Comparison of ENCODE assay signal across 9 cellular contexts in the genomic region with DNA sequence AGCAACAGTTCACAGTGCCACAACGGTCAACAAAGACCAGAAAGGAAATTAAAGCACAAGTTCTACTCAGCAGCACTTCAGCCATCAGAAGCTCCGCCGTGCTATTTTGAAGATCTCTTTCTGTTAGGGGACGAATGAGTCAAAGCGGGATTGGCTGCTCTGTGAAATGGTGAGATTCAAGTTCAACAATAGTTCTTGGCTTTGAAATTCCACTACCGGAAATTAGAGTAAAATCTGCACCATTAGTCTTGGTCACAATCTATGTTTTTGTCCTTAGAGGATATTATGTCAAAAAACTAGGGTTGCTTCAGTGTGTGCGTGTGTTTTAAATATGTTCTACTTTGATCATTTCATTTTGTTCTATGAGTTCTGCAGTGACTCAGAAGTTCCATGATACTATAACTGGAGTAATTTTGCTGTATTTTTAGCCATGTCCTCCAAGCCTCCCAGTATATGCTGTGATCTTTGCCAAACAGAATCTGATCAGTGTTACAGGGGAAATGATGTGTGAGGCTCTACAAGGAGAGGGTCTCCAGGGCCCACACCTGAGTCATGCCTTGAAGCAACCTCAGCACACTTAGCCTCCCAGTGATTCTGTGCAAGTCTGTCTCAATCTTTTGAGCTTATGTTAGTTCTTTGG. TPM values are rescaled to one million over a fixed set of nuclear protein-coding genes. Genes with fewer than 3 reads are reported as not detected.
DNase-seq lines count a peak whose midpoint lies in the region; ATAC-seq, FAIRE-seq and TF ChIP-seq lines count a peak whose summit lies in the region.
"Had no signal": no experiment of that assay in that cellular context is flagged by ENCODE, and none has a peak within 500 bp of the region (broad histone marks: within the 10 kb centered on the region; RNA-seq: fewer than 3 reads in every experiment).

No MANE protein-coding gene starts in this region.

- H3K27me3 ChIP-seq in endothelial cell of umbilical vein (ENCODE audit: control insufficient read depth in 2 of 2, insufficient read depth in 2 of 2, low read length in 2 of 2) (peaks cover 0 to 8% of the 10 kb centered on the region in 2 experiments), subcutaneous abdominal adipose tissue (ENCODE audit: control insufficient read depth in 5 of 5, insufficient read depth in 4 of 5, low read length in 5 of 5) (no peaks in the 10 kb centered on the region)

- H3K9ac ChIP-seq in endothelial cell of umbilical vein (replicated peaks; ENCODE audit: extremely low read depth, insufficient read depth, low read length) (no peak overlapping the region), subcutaneous abdominal adipose tissue (ENCODE audit: low read length in 5 of 5) (no peak overlapping the region)

- DNase-seq in GM19239 (ENCODE audit: insufficient read length, low spot score) (no peak), endothelial cell of umbilical vein (ENCODE audit: low read depth, low spot score) (peak; percentile 47), NCI-H2227 (lab: John Stamatoyannopoulos, UW; ENCODE audit: unreplicated experiment) (no peak), CD1c-positive myeloid dendritic cell (ENCODE audit: extremely low spot score) (no peak)
- DNase-seq: T-helper 9 cell had no signal

- dilution Hi-C loops in endothelial cell of umbilical vein (cut with MboI; ENCODE audit: extremely low pct_ligation_motif_present, low sequenced_read_pairs) = no loop called here

- H3K4me1 ChIP-seq in endothelial cell of umbilical vein (ENCODE audit: control insufficient read depth, extremely low read depth, insufficient read depth, low read length) (no peaks in the 10 kb centered on the region), subcutaneous abdominal adipose tissue (ENCODE audit: control insufficient read depth in 5 of 5, insufficient read depth in 5 of 5, low read length in 5 of 5) (peaks cover 0 to 16% (median 2%) of the 10 kb centered on the region in 5 donors)

- no peaks in the 10 kb centered on the region for H4K20me1 ChIP-seq in endothelial cell of umbilical vein (replicated peaks; ENCODE audit: control insufficient read depth, extremely low read depth, insufficient read depth, low read length)

- H3K27ac ChIP-seq in endothelial cell of umbilical vein (ENCODE audit: insufficient read depth, low read depth, low read length) (no peak overlapping the region), subcutaneous abdominal adipose tissue (ENCODE audit: low read depth, low read length) (peak overlapping the region; percentile 49)

- H2AFZ ChIP-seq in endothelial cell of umbilical vein (ENCODE audit: low read depth, low read length) = no peak overlapping the region

- no TSS peak for BruUV-seq in endothelial cell of umbilical vein (replicated peaks; lab: Mats Ljungman, UMichigan)

- H3K36me3 ChIP-seq in endothelial cell of umbilical vein (ENCODE audit: control insufficient read depth in 2 of 2, extremely low read depth in 1 of 2, insufficient read depth in 2 of 2, low read length in 2 of 2) = peaks cover 14 to 15% of the 10 kb centered on the region in 2 experiments
- peaks cover 0 to 3% (median under 1%) of the 10 kb centered on the region in 5 donors for H3K36me3 ChIP-seq in subcutaneous abdominal adipose tissue (ENCODE audit: control insufficient read depth in 5 of 5, insufficient read depth in 5 of 5, low read length in 5 of 5)

- no peaks in the 10 kb centered on the region for H3K9me1 ChIP-seq in endothelial cell of umbilical vein (replicated peaks; ENCODE audit: control insufficient read depth, extremely low read depth, insufficient read depth, low read length)

- H3K79me2 ChIP-seq in endothelial cell of umbilical vein (ENCODE audit: control insufficient read depth, insufficient read depth, low read length) = no peaks in the 10 kb centered on the region

- FAIRE-seq in GM19239 (lab: Jason Lieb, UNC) (peak; percentile 4), endothelial cell of umbilical vein (lab: Jason Lieb, UNC) (no peak)
- FAIRE-seq: islet of Langerhans had no signal

- peak; percentile 5 for TF ChIP-seq POLR2A in endothelial cell of umbilical vein (IDR thresholded peaks at IDR 0.05; ENCODE audit: low read depth, low read length)

- no peaks in the 10 kb centered on the region for H3K9me3 ChIP-seq in endothelial cell of umbilical vein (replicated peaks; ENCODE audit: control insufficient read depth, insufficient read depth, low read length)
- H3K9me3 ChIP-seq in subcutaneous abdominal adipose tissue (ENCODE audit: control insufficient read depth in 5 of 5, low read length in 5 of 5) = no peaks in the 10 kb centered on the region

- H3K4me3 ChIP-seq in endothelial cell of umbilical vein (replicated peaks in 1 of 3; ENCODE audit: insufficient read depth in 1 of 3, low read depth in 1 of 3, low read length in 3 of 3) (no peak overlapping the region), subcutaneous abdominal adipose tissue (ENCODE audit: low read depth in 1 of 5, low read length in 5 of 5) (peak overlapping the region in 1 of 5 donors; percentile 47)

- TF ChIP-seq CTCF in endothelial cell of umbilical vein (IDR thresholded peaks at IDR 0.05; ENCODE audit: extremely low read depth in 1 of 2, insufficient read depth in 1 of 2, low read depth in 1 of 2, low read length in 2 of 2) = no peak

- intact Hi-C loops in endothelial cell of umbilical vein (cut with micrococcal nuclease) = no loop called here

- H3K4me2 ChIP-seq in endothelial cell of umbilical vein (ENCODE audit: insufficient read depth, low read length) = no peak overlapping the region

- CTCF ChIA-PET in endothelial cell of umbilical vein (lab: Charles Lee) = interaction anchor here (3.7 kb wide), 1 partner anchor 13 kb away, joined by 11 read pairs; no protein-coding TSS in a partner anchor

- ATAC-seq in HG03442 (IDR thresholded peaks at IDR 0.05; ENCODE audit: unreplicated experiment) = peak; percentile 82
- no peak for ATAC-seq in GM18511 (IDR thresholded peaks at IDR 0.05; ENCODE audit: unreplicated experiment)

- POLR2A ChIA-PET in endothelial cell of umbilical vein (lab: Charles Lee) = no interaction called here

TF ChIP-seq in endothelial cell of umbilical vein, 7 proteins besides CTCF, POLR2A, EP300 and RAD21:
- TF ChIP-seq, protein P1, sequence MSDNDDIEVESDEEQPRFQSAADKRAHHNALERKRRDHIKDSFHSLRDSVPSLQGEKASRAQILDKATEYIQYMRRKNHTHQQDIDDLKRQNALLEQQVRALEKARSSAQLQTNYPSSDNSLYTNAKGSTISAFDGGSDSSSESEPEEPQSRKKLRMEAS (IDR thresholded peaks at IDR 0.05; ENCODE audit: insufficient read depth, insufficient read length) = no peak
- TF ChIP-seq POLR2AphosphoS5 (IDR thresholded peaks at IDR 0.05; ENCODE audit: insufficient read depth, low read depth, low read length) (no peak), FOS (IDR thresholded peaks at IDR 0.05; ENCODE audit: borderline replicate concordance, insufficient read depth, low read length) (no peak), EZH2 (IDR thresholded peaks at IDR 0.05; ENCODE audit: borderline replicate concordance, low read depth, low read length, severe bottlenecking) (no peak), GATA2 (IDR thresholded peaks at IDR 0.05; ENCODE audit: insufficient read depth, insufficient read length, low read depth, low read length) (no peak), MYC (IDR thresholded peaks at IDR 0.05; ENCODE audit: low read depth, low read length) (no peak), JUN (IDR thresholded peaks at IDR 0.05; ENCODE audit: borderline replicate concordance, insufficient read depth, insufficient read length, low read depth) (no peak)

RNA-seq across cellular contexts. Expression of a gene that starts 22.6 kb away (rescaled TPM):
- not detected in 2 replicates for total RNA-seq in endothelial cell of umbilical vein
- not detected in 2 replicates for polyA plus RNA-seq in endothelial cell of umbilical vein
- polyA plus RNA-seq in endothelial cell of umbilical vein (2011; cell fraction: cytosol; rRNA removed) = not detected in 2 replicates
- not detected in 2 replicates for polyA plus RNA-seq in endothelial cell of umbilical vein (2011; cell fraction: nucleus; rRNA removed)
- polyA plus RNA-seq in endothelial cell of umbilical vein (2012) = not detected in 2 replicates
- polyA minus RNA-seq in endothelial cell of umbilical vein = not detected in 2 replicates
- not detected for polyA minus RNA-seq in endothelial cell of umbilical vein (2011; cell fraction: cytosol; rRNA and poly(A)+ RNA removed)
- not detected in 2 replicates for polyA minus RNA-seq in endothelial cell of umbilical vein (2011; cell fraction: nucleus; rRNA and poly(A)+ RNA removed)
